Comparison of ENCODE assay signal across 22 cellular contexts in the genomic region with DNA sequence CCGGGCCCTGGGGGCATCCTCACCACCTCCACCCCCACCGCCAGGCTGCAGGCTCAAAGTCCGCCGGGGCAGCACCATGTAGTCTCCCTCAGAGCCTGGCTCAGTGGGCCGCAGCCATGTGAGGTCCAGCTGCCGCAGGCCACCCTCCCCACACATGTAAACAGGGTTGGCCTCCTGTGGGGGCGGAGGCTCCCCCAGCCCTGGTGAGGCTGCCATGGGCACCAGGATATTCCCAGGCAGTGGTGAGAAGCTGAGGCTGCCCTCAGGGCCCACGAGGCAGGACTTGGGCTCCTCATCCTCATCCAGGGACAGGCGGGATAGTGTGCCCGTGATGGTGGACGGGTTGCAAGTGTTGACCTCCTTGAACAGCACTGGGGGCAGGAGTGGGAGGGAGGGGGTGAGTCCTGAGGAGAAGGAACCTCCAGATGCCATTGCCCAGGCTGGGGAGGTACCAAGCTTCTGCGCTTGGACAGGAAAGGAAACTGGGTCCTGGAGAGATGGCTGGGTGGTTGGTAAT.
"Had no signal": no experiment of that assay in that cellular context is flagged by ENCODE, and none has a peak within 500 bp of the region (broad histone marks: within the 10 kb centered on the region; RNA-seq: fewer than 3 reads in every experiment).

No MANE protein-coding gene starts in this region.

- H3K4me1 ChIP-seq: SJCRH30 had no signal

- H3K9me3 ChIP-seq: SJCRH30 had no signal

- ATAC-seq: SK-N-SH treated with all-trans-retinoic acid at 6 μM for 48 hours had no signal

- H3K4me3 ChIP-seq: SJCRH30 had no signal

- H3K36me3 ChIP-seq: SJCRH30 had no signal

- H3K27ac ChIP-seq: HL-60, SJCRH30 had no signal

- DNase-seq: KBM-7, MV-4-11, NCI-H1048, NCI-H1105, NCI-H1417 treated with DMSO at 0.1 percent for 48 hours, NCI-H146, NCI-H1694 treated with DMSO at 0.1 percent for 48 hours, NCI-H1930, NCI-H2081, NCI-H2107, NCI-H2171, NCI-H226, NCI-H446, NCI-H510A, NCI-H524 treated with DMSO at 0.1 percent for 48 hours, NCI-H69, NCI-H774, RPMI8226, SHP77 treated with DMSO at 0.1 percent for 48 hours, SJCRH30 had no signal
